ENCODE assay signal across 9 cellular contexts in genomic region chr18:79682896-79683625, GRCh38. TPM values are rescaled to one million over a fixed set of nuclear protein-coding genes. Genes with fewer than 3 reads are reported as not detected.
DNase-seq lines count a peak whose midpoint lies in the region; ATAC-seq and TF ChIP-seq lines count a peak whose summit lies in the region.
"Had no signal": no experiment of that assay in that cellular context is flagged by ENCODE, and none has a peak within 500 bp of the region (broad histone marks: within the 10 kb centered on the region; RNA-seq: fewer than 3 reads in every experiment).

No MANE protein-coding gene starts in this region.

- no peaks in the 10 kb centered on the region for H3K27me3 ChIP-seq in OCI-LY1 (ENCODE audit: insufficient read depth, low read length)
- no peaks in the 10 kb centered on the region for H3K27me3 ChIP-seq in neutrophil
- no peaks in the 10 kb centered on the region for H3K27me3 ChIP-seq in Caco-2 (replicated peaks; ENCODE audit: control insufficient read depth, insufficient read depth, low read length)

- H3K27ac Mint-ChIP-seq in activated T-helper 2 cell treated with anti-CD3 and anti-CD28 coated beads, Interferon-gamma antibody, Interleukin-2, Interleukin-4, amounts not matched to agents 10 μg/mL and 5 μg/mL and 100 μg/mL, durations not matched to agents 14 hours and 24 hours and 36 hours, result peak overlapping the region; percentile 84
- no peak overlapping the region for H3K27ac Mint-ChIP-seq in Caco-2 (ENCODE audit: unreplicated experiment)

- peak overlapping the region; percentile 72 for H3K4me3 Mint-ChIP-seq in activated T-helper 2 cell treated with anti-CD3 and anti-CD28 coated beads, Interferon-gamma antibody, Interleukin-2, Interleukin-4, amounts not matched to agents 10 μg/mL and 5 μg/mL and 100 μg/mL, durations not matched to agents 14 hours and 24 hours and 36 hours (ENCODE audit: low read depth)
- H3K4me3 Mint-ChIP-seq in Caco-2 (ENCODE audit: unreplicated experiment), result no peak overlapping the region

- no peaks in the 10 kb centered on the region for H3K27me3 Mint-ChIP-seq in activated T-helper 2 cell treated with anti-CD3 and anti-CD28 coated beads, Interferon-gamma antibody, Interleukin-2, Interleukin-4, amounts not matched to agents 10 μg/mL and 5 μg/mL and 100 μg/mL, durations not matched to agents 14 hours and 24 hours and 36 hours (ENCODE audit: low read depth)
- no peaks in the 10 kb centered on the region for H3K27me3 Mint-ChIP-seq in Caco-2 (ENCODE audit: insufficient read depth, unreplicated experiment)

- H3K9ac ChIP-seq in OCI-LY1 (ENCODE audit: low read length), result peak overlapping the region; percentile 59

- H3K79me2 ChIP-seq in OCI-LY1 (ENCODE audit: insufficient read depth, low read length), result peaks cover 45% of the 10 kb centered on the region

- POLR2A ChIA-PET in Caco-2 (lab: Charles Lee) (no interaction called here), GM10248 (lab: Yijun Ruan, JAX) (no interaction called here)

- H4K20me1 ChIP-seq in OCI-LY1 (ENCODE audit: insufficient read depth, low read length), result no peaks in the 10 kb centered on the region

- H3K36me3 ChIP-seq in OCI-LY1 (ENCODE audit: insufficient read depth, low read length) (peaks cover 5% of the 10 kb centered on the region; the same call in 1 of the 2 replicates), neutrophil (peaks cover 6% of the 10 kb centered on the region), Caco-2 (ENCODE audit: control insufficient read depth, insufficient read depth, low read length) (no peaks in the 10 kb centered on the region)

- in situ Hi-C loops in GM13976 (cut with MboI; ENCODE audit: low sequenced_read_pairs, unreplicated experiment), result no loop called here

- H3K27ac ChIP-seq in OCI-LY1 (ENCODE audit: low read depth, low read length, poor library complexity, severe bottlenecking) (peak overlapping the region; percentile 84), neutrophil (peak overlapping the region; percentile 96)

- no peak for TF ChIP-seq CTCF in GM13976 (IDR thresholded peaks at IDR 0.05; ENCODE audit: borderline replicate concordance, control extremely low read depth, extremely low read depth, insufficient read depth, missing control alignments)
- TF ChIP-seq CTCF in OCI-LY1 (IDR thresholded peaks at IDR 0.05; ENCODE audit: low read length), result no peak
- TF ChIP-seq CTCF in neutrophil (IDR thresholded peaks at IDR 0.05), result peak; percentile 28
- no peak for TF ChIP-seq CTCF in Caco-2 (IDR thresholded peaks at IDR 0.05; ENCODE audit: insufficient read depth in 1 of 2, low read depth in 1 of 2, low read length in 1 of 2, severe bottlenecking in 1 of 2, unreplicated experiment in 1 of 2)
- TF ChIP-seq CTCF in GM10248 (IDR thresholded peaks at IDR 0.05; ENCODE audit: control extremely low read depth, extremely low read depth, low read depth, missing control alignments), result no peak

- H3K4me2 ChIP-seq in OCI-LY1 (ENCODE audit: low read length), result peak overlapping the region; percentile 98

- H3K4me3 ChIP-seq in OCI-LY1 (ENCODE audit: low read depth, low read length, poor library complexity, severe bottlenecking), result peak overlapping the region; percentile 39
- H3K4me3 ChIP-seq in neutrophil (ENCODE audit: low read depth in 1 of 2, low read length in 1 of 2), result peak overlapping the region; percentile 96
- no peak overlapping the region for H3K4me3 ChIP-seq in Caco-2 (ENCODE audit: low read depth, low read length)

- no peaks in the 10 kb centered on the region for H3K9me3 Mint-ChIP-seq in activated T-helper 2 cell treated with anti-CD3 and anti-CD28 coated beads, Interferon-gamma antibody, Interleukin-2, Interleukin-4, amounts not matched to agents 10 μg/mL and 5 μg/mL and 100 μg/mL, durations not matched to agents 14 hours and 24 hours and 36 hours
- H3K9me3 Mint-ChIP-seq in Caco-2 (ENCODE audit: unreplicated experiment), result no peaks in the 10 kb centered on the region

- CTCF ChIA-PET in Caco-2 (lab: Charles Lee), result no interaction called here
- CTCF ChIA-PET in GM10248 (lab: Yijun Ruan, JAX), result interaction anchor here (1.2 kb wide), 1 partner anchor 14 kb away, joined by 4 read pairs; no protein-coding TSS in a partner anchor

- DNase-seq in GM13976 (ENCODE audit: low spot score) (peak; percentile 41), Caco-2 (no peak), DMS53 treated with DMSO at 0.1 percent for 48 hours (lab: John Stamatoyannopoulos, UW; ENCODE audit: unreplicated experiment) (no peak), GM10248 (ENCODE audit: extremely low spot score) (no peak)
- DNase-seq in activated T-helper 2 cell treated with anti-CD3 and anti-CD28 coated beads, Interferon-gamma antibody, Interleukin-2, Interleukin-4, amounts not matched to agents 10 μg/mL and 5 μg/mL and 100 μg/mL, durations not matched to agents 14 hours and 24 hours and 36 hours (ENCODE audit: low spot score), result no peak
- DNase-seq: NCI-H82 had no signal

- H2AFZ ChIP-seq in OCI-LY1 (ENCODE audit: low read length), result no peak overlapping the region

- H3K9me3 ChIP-seq in OCI-LY1 (ENCODE audit: low read length), result no peaks in the 10 kb centered on the region
- no peaks in the 10 kb centered on the region for H3K9me3 ChIP-seq in neutrophil
- H3K9me3 ChIP-seq in Caco-2, result no peaks in the 10 kb centered on the region

- no peak for ATAC-seq in GM19324 (IDR thresholded peaks at IDR 0.05; ENCODE audit: low FRiP score, unreplicated experiment)

- H3F3A ChIP-seq in OCI-LY1 (ENCODE audit: insufficient read depth, low read length), result no peaks in the 10 kb centered on the region

- peaks cover 55% of the 10 kb centered on the region for H3K36me3 Mint-ChIP-seq in activated T-helper 2 cell treated with anti-CD3 and anti-CD28 coated beads, Interferon-gamma antibody, Interleukin-2, Interleukin-4, amounts not matched to agents 10 μg/mL and 5 μg/mL and 100 μg/mL, durations not matched to agents 14 hours and 24 hours and 36 hours (ENCODE audit: low read depth)
- H3K36me3 Mint-ChIP-seq in Caco-2 (ENCODE audit: insufficient read depth, unreplicated experiment), result no peaks in the 10 kb centered on the region

- peaks cover 68% of the 10 kb centered on the region for H3K4me1 Mint-ChIP-seq in activated T-helper 2 cell treated with anti-CD3 and anti-CD28 coated beads, Interferon-gamma antibody, Interleukin-2, Interleukin-4, amounts not matched to agents 10 μg/mL and 5 μg/mL and 100 μg/mL, durations not matched to agents 14 hours and 24 hours and 36 hours (ENCODE audit: low read depth)
- no peaks in the 10 kb centered on the region for H3K4me1 Mint-ChIP-seq in Caco-2 (ENCODE audit: low read depth, unreplicated experiment)

- BruUV-seq in Caco-2 (replicated peaks; lab: Mats Ljungman, UMichigan), result no TSS peak

- H3K4me1 ChIP-seq in OCI-LY1 (ENCODE audit: insufficient read depth, low read length, severe bottlenecking) (peaks cover 60% of the 10 kb centered on the region), neutrophil (ENCODE audit: control insufficient read depth in 1 of 2, insufficient read depth in 1 of 2, low read depth in 1 of 2, low read length in 1 of 2) (peaks cover 63 to 64% of the 10 kb centered on the region in 2 experiments), Caco-2 (no peaks in the 10 kb centered on the region)

- H3K9me2 ChIP-seq in OCI-LY1 (ENCODE audit: low read depth, low read length), result no peaks in the 10 kb centered on the region

- intact Hi-C loops in activated T-helper 2 cell treated with anti-CD3 and anti-CD28 coated beads, Interferon-gamma antibody, Interleukin-2, Interleukin-4, amounts not matched to agents 10 μg/mL and 5 μg/mL and 100 μg/mL, durations not matched to agents 14 hours and 24 hours and 36 hours (cut with micrococcal nuclease), result loop anchor here (5.0 to 10.0 kb wide), 3 partner anchors 212 to 424 kb away; partner anchors contain the start of genes ADNP2 and HSBP1L1
- intact Hi-C loops in Caco-2 (cut with micrococcal nuclease; ENCODE audit: unreplicated experiment), result no loop called here

RNA-seq across cellular contexts. Expression of gene CTDP1, which starts 3.5 kb away (rescaled TPM):
- 42.0 and 43.3 TPM in 2 replicates for total RNA-seq in activated T-helper 2 cell treated with anti-CD3 and anti-CD28 coated beads, Interferon-gamma antibody, Interleukin-2, Interleukin-4, amounts not matched to agents 10 μg/mL and 5 μg/mL and 100 μg/mL, durations not matched to agents 14 hours and 24 hours and 36 hours
- 14.7 and 16.1 TPM in 2 replicates for total RNA-seq in Caco-2 (2022)
